22 cellular contexts compared by ENCODE assay signal in genomic region chr2:98801930-98802329, GRCh38.
"Had no signal": no experiment of that assay in that cellular context is flagged by ENCODE, and none has a peak within 500 bp of the region (broad histone marks: within the 10 kb centered on the region; RNA-seq: fewer than 3 reads in every experiment).

No MANE protein-coding gene starts in this region.

- ATAC-seq: activated CD4-positive, alpha-beta T cell treated with anti-CD3 and anti-CD28 coated beads for 36 hours; activated CD8-positive, alpha-beta memory T cell treated with anti-CD3 and anti-CD28 coated beads, Interleukin-2, amount 10 ng/mL, durations not matched to agents 7 days and 5 days; gastrocnemius medialis; right cardiac atrium had no signal

- H3K27ac ChIP-seq: gastrocnemius medialis, hepatocyte, left ventricle myocardium inferior, testis, transverse colon, uterus had no signal

- H3K36me3 Mint-ChIP-seq: activated CD8-positive, alpha-beta memory T cell treated with anti-CD3 and anti-CD28 coated beads, Interleukin-2, amount 10 ng/mL, durations not matched to agents 7 days and 5 days; activated naive CD4-positive, alpha-beta T cell treated with anti-CD3 and anti-CD28 coated beads, Interleukin-2, amount 50 U/mL, for 24 hours had no signal

- H3K27me3 Mint-ChIP-seq: activated CD4-positive, alpha-beta T cell treated with anti-CD3 and anti-CD28 coated beads for 36 hours; activated CD8-positive, alpha-beta memory T cell treated with anti-CD3 and anti-CD28 coated beads, Interleukin-2, amount 10 ng/mL, durations not matched to agents 7 days and 5 days; activated naive CD4-positive, alpha-beta T cell treated with anti-CD3 and anti-CD28 coated beads, Interleukin-2, amount 50 U/mL, for 24 hours had no signal

- H3K4me3 Mint-ChIP-seq: activated CD4-positive, alpha-beta T cell treated with anti-CD3 and anti-CD28 coated beads for 36 hours; activated CD8-positive, alpha-beta memory T cell treated with anti-CD3 and anti-CD28 coated beads, Interleukin-2, amount 10 ng/mL, durations not matched to agents 7 days and 5 days; activated CD8-positive, alpha-beta T cell treated with anti-CD3 and anti-CD28 coated beads, Interleukin-2, amount 10 ng/mL, durations not matched to agents 7 days and 5 days; activated naive CD4-positive, alpha-beta T cell treated with anti-CD3 and anti-CD28 coated beads, Interleukin-2, amount 50 U/mL, for 24 hours; T-helper 1 cell treated with Interleukin-12 subunit alpha and Interleukin-12 subunit beta and Interleukin-4 antibody, amounts not matched to agents 30 μg/mL and 1 μg/mL, for 36 hours had no signal

- H3K9me3 ChIP-seq: gastrocnemius medialis, left ventricle myocardium inferior, testis, transverse colon, uterus had no signal

- H3K36me3 ChIP-seq: gastrocnemius medialis, left ventricle myocardium inferior, transverse colon, uterus had no signal

- DNase-seq: activated CD4-positive, alpha-beta T cell treated with anti-CD3 and anti-CD28 coated beads for 36 hours; activated CD4-positive, CD25-positive, alpha-beta regulatory T cell; activated CD8-positive, alpha-beta memory T cell treated with anti-CD3 and anti-CD28 coated beads, Interleukin-2, amount 10 ng/mL, durations not matched to agents 7 days and 5 days; activated CD8-positive, alpha-beta T cell treated with anti-CD3 and anti-CD28 coated beads, Interleukin-2, amount 10 ng/mL, durations not matched to agents 7 days and 5 days; activated T-cell treated with anti-CD3 and anti-CD28 coated beads, Interleukin-2, amount 50 U/mL, for 48 hours; anterior cingulate cortex; effector memory CD4-positive, alpha-beta T cell; gastrocnemius medialis; islet precursor cell; left ventricle myocardium inferior; posterior cingulate gyrus; right cardiac atrium; stimulated activated CD4-positive, alpha-beta T cell treated with anti-CD3 and anti-CD28 coated beads, Interleukin-4, amount 100 ng/mL, for 1 hour; stimulated activated naive CD8-positive, alpha-beta T cell treated with anti-CD3 and anti-CD28 coated beads, Interleukin-15, Interleukin-2, amounts not matched to agents 100 U/mL and 50 U/mL, for 24 hours; T-helper 9 cell; testis; transverse colon; uterus had no signal

- H3K27me3 ChIP-seq: gastrocnemius medialis, hepatocyte, testis, transverse colon, uterus had no signal

- H3K4me3 ChIP-seq: gastrocnemius medialis, hepatocyte, left ventricle myocardium inferior, testis, transverse colon, uterus had no signal

- H3K27ac Mint-ChIP-seq: activated CD4-positive, alpha-beta T cell treated with anti-CD3 and anti-CD28 coated beads for 36 hours; activated CD8-positive, alpha-beta memory T cell treated with anti-CD3 and anti-CD28 coated beads, Interleukin-2, amount 10 ng/mL, durations not matched to agents 7 days and 5 days; activated CD8-positive, alpha-beta T cell treated with anti-CD3 and anti-CD28 coated beads, Interleukin-2, amount 10 ng/mL, durations not matched to agents 7 days and 5 days; activated naive CD4-positive, alpha-beta T cell treated with anti-CD3 and anti-CD28 coated beads, Interleukin-2, amount 50 U/mL, for 24 hours; activated T-helper 2 cell treated with anti-CD3 and anti-CD28 coated beads, Interferon-gamma antibody, Interleukin-2, Interleukin-4, amounts not matched to agents 10 μg/mL and 5 μg/mL and 100 μg/mL, durations not matched to agents 14 hours and 24 hours and 36 hours; T-helper 1 cell treated with Interleukin-12 subunit alpha and Interleukin-12 subunit beta and Interleukin-4 antibody, amounts not matched to agents 30 μg/mL and 1 μg/mL, for 36 hours had no signal

- H3K4me1 ChIP-seq: testis, uterus had no signal

- H3K9me3 Mint-ChIP-seq: activated naive CD4-positive, alpha-beta T cell treated with anti-CD3 and anti-CD28 coated beads, Interleukin-2, amount 50 U/mL, for 24 hours; activated T-helper 2 cell treated with anti-CD3 and anti-CD28 coated beads, Interferon-gamma antibody, Interleukin-2, Interleukin-4, amounts not matched to agents 10 μg/mL and 5 μg/mL and 100 μg/mL, durations not matched to agents 14 hours and 24 hours and 36 hours; T-helper 1 cell treated with Interleukin-12 subunit alpha and Interleukin-12 subunit beta and Interleukin-4 antibody, amounts not matched to agents 30 μg/mL and 1 μg/mL, for 36 hours had no signal
